In the genomic region with DNA sequence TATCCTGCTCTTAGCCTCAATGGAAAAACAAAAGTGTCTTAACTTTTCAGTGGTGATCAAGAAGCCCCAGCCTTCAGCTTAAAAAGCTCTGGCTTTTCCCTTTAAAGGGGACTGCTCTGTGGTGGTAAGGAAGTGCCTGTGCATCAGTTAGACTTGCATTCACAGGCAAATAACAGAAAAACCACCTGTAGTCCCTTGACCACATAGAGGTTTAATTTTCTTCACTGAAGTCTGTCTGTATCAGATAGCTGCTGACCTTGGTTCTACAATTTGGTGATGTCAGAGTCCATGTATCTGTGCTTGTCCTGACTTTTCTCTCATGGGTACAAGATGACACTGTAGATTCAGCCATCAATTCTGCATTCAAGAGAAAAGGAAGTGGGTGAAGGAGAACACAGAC, we compare ENCODE assay signal across 24 cellular contexts.
DNase-seq lines count a peak whose midpoint lies in the region; ATAC-seq, FAIRE-seq and TF ChIP-seq lines count a peak whose summit lies in the region.
"Had no signal": no experiment of that assay in that cellular context is flagged by ENCODE, and none has a peak within 500 bp of the region (broad histone marks: within the 10 kb centered on the region; RNA-seq: fewer than 3 reads in every experiment).

No MANE protein-coding gene starts in this region.

- TF ChIP-seq CTCF in Loucy (conservative IDR thresholded peaks at IDR 0.05; ENCODE audit: low read length): no peak

- no peaks in the 10 kb centered on the region for H3K9me3 ChIP-seq in Loucy (ENCODE audit: insufficient read depth, low read depth, low read length)
- H3K9me3 ChIP-seq: sigmoid colon, transverse colon had no signal

- no peaks in the 10 kb centered on the region for H3K79me2 ChIP-seq in Loucy (ENCODE audit: insufficient read depth, low read length)
- H3K79me2 ChIP-seq: parathyroid adenoma had no signal

- CTCF ChIA-PET in activated naive CD4-positive, alpha-beta T cell treated with anti-CD3 and anti-CD28 coated beads, Interleukin-2, amount 10 ng/mL, durations not matched to agents 7 days and 5 days (lab: Charles Lee): interaction anchor here (0.8 to 1.4 kb wide), 3 partner anchors 28 to 52 kb away, joined by 3 to 4 read pairs (median 3); no protein-coding TSS in a partner anchor

- no peak overlapping the region for H3K9ac ChIP-seq in Loucy (ENCODE audit: low read depth, low read length, poor library complexity, severe bottlenecking)
- H3K9ac ChIP-seq: parathyroid adenoma had no signal

- peaks cover 11% of the 10 kb centered on the region for H3K4me1 ChIP-seq in Loucy (ENCODE audit: insufficient read depth, low read length, poor library complexity, severe bottlenecking)
- H3K4me1 ChIP-seq: parathyroid adenoma, sigmoid colon, transverse colon had no signal

- DNase-seq in GM19239 (ENCODE audit: insufficient read length, low spot score) (no peak), memory B cell (ENCODE audit: low spot score in 2 of 2) (no peak)
- no peak for DNase-seq in activated naive CD4-positive, alpha-beta T cell treated with anti-CD3 and anti-CD28 coated beads, Interleukin-2, amount 10 ng/mL, durations not matched to agents 7 days and 5 days
- DNase-seq: activated CD4-positive, alpha-beta T cell treated with anti-CD3 and anti-CD28 coated beads for 4 hours; CD8-positive, alpha-beta memory T cell; dermis blood vessel endothelial cell; DMS79; foreskin keratinocyte; H9; kidney; naive B cell; NCI-H2029; NK-92 treated with Interleukin-12 subunit alpha and Interleukin-12 subunit beta, amount 100 ng/mL, for 24 hours; sigmoid colon; stimulated activated naive CD4-positive, alpha-beta T cell treated with Interleukin-2 at 50 U/mL for 16 hours; transverse colon had no signal

- H3K4me3 ChIP-seq in Loucy (ENCODE audit: low read length, poor library complexity, severe bottlenecking): no peak overlapping the region
- H3K4me3 ChIP-seq: K562, sigmoid colon, transverse colon had no signal

- H3K4me2 ChIP-seq in Loucy (ENCODE audit: low read depth, low read length, poor library complexity, severe bottlenecking): peak overlapping the region; percentile 29

- H3F3A ChIP-seq in Loucy (ENCODE audit: low read depth): no peaks in the 10 kb centered on the region

- no peak overlapping the region for H2AFZ ChIP-seq in Loucy (ENCODE audit: low read length)
- H2AFZ ChIP-seq: parathyroid adenoma had no signal

- FAIRE-seq in GM19239 (lab: Jason Lieb, UNC): peak; percentile 72
- FAIRE-seq: endothelial cell of umbilical vein, K562, kidney had no signal

- H3K9me3 Mint-ChIP-seq in memory B cell: peaks cover 2% of the 10 kb centered on the region
- no peaks in the 10 kb centered on the region for H3K9me3 Mint-ChIP-seq in activated naive CD4-positive, alpha-beta T cell treated with anti-CD3 and anti-CD28 coated beads, Interleukin-2, amount 10 ng/mL, durations not matched to agents 7 days and 5 days
- H3K9me3 Mint-ChIP-seq: activated naive CD4-positive, alpha-beta T cell treated with anti-CD3 and anti-CD28 coated beads, Interleukin-2, amount 50 U/mL, for 24 hours; CD8-positive, alpha-beta memory T cell; H9 had no signal

- peak; percentile 65 for ATAC-seq in GM18511 (IDR thresholded peaks at IDR 0.05; ENCODE audit: unreplicated experiment)
- no peak for ATAC-seq in memory B cell (ENCODE audit: low read depth)
- no peak for ATAC-seq in GM19328 (IDR thresholded peaks at IDR 0.05; ENCODE audit: unreplicated experiment)
- ATAC-seq in HG03520 (IDR thresholded peaks at IDR 0.05; ENCODE audit: unreplicated experiment): no peak
- ATAC-seq: foreskin keratinocyte, K562 had no signal

- no peaks in the 10 kb centered on the region for H3K27me3 ChIP-seq in Loucy (ENCODE audit: insufficient read depth, low read length, poor library complexity, severe bottlenecking)
- H3K27me3 ChIP-seq: foreskin keratinocyte, sigmoid colon, transverse colon had no signal

- H3K27ac Mint-ChIP-seq in memory B cell: peak overlapping the region; percentile 6
- H3K27ac Mint-ChIP-seq in activated naive CD4-positive, alpha-beta T cell treated with anti-CD3 and anti-CD28 coated beads, Interleukin-2, amount 10 ng/mL, durations not matched to agents 7 days and 5 days: no peak overlapping the region
- H3K27ac Mint-ChIP-seq: activated naive CD4-positive, alpha-beta T cell treated with anti-CD3 and anti-CD28 coated beads, Interleukin-2, amount 50 U/mL, for 24 hours had no signal

- H4K20me1 ChIP-seq in Loucy (ENCODE audit: insufficient read depth, low read length, poor library complexity, severe bottlenecking): no peaks in the 10 kb centered on the region

- H3K9me2 ChIP-seq in Loucy (replicated peaks; ENCODE audit: low read depth, low read length): no peaks in the 10 kb centered on the region

- peaks cover 7% of the 10 kb centered on the region for H3K4me1 Mint-ChIP-seq in memory B cell
- peaks cover 7% of the 10 kb centered on the region for H3K4me1 Mint-ChIP-seq in activated naive CD4-positive, alpha-beta T cell treated with anti-CD3 and anti-CD28 coated beads, Interleukin-2, amount 10 ng/mL, durations not matched to agents 7 days and 5 days
- H3K4me1 Mint-ChIP-seq: activated naive CD4-positive, alpha-beta T cell treated with anti-CD3 and anti-CD28 coated beads, Interleukin-2, amount 50 U/mL, for 24 hours had no signal

- no peaks in the 10 kb centered on the region for H3K36me3 ChIP-seq in Loucy (ENCODE audit: insufficient read depth, low read length)
- H3K36me3 ChIP-seq: sigmoid colon, transverse colon had no signal

- H3K36me3 Mint-ChIP-seq in memory B cell: no peaks in the 10 kb centered on the region
- peaks cover 2% of the 10 kb centered on the region for H3K36me3 Mint-ChIP-seq in activated naive CD4-positive, alpha-beta T cell treated with anti-CD3 and anti-CD28 coated beads, Interleukin-2, amount 10 ng/mL, durations not matched to agents 7 days and 5 days

- H3K27me3 Mint-ChIP-seq in memory B cell: peaks cover 6% of the 10 kb centered on the region
- H3K27me3 Mint-ChIP-seq in activated naive CD4-positive, alpha-beta T cell treated with anti-CD3 and anti-CD28 coated beads, Interleukin-2, amount 10 ng/mL, durations not matched to agents 7 days and 5 days: no peaks in the 10 kb centered on the region

- no peak overlapping the region for H3K4me3 Mint-ChIP-seq in memory B cell
- no peak overlapping the region for H3K4me3 Mint-ChIP-seq in activated naive CD4-positive, alpha-beta T cell treated with anti-CD3 and anti-CD28 coated beads, Interleukin-2, amount 10 ng/mL, durations not matched to agents 7 days and 5 days
- H3K4me3 Mint-ChIP-seq: activated naive CD4-positive, alpha-beta T cell treated with anti-CD3 and anti-CD28 coated beads, Interleukin-2, amount 50 U/mL, for 24 hours; CD8-positive, alpha-beta memory T cell; H9; naive B cell had no signal
